8 cellular contexts compared by ENCODE assay signal in genomic region chr3:9933561-9934234, GRCh38. TPM values are rescaled to one million over a fixed set of nuclear protein-coding genes. Genes with fewer than 3 reads are reported as not detected.
DNase-seq lines count a peak whose midpoint lies in the region; ATAC-seq and TF ChIP-seq lines count a peak whose summit lies in the region.

CRELD1 (plus strand) TSS chr3:9933834; CDS start chr3:9934439, 605 bp downstream.

- H3K9me3 ChIP-seq in colonic mucosa = no peaks in the 10 kb centered on the region

- H3K36me3 ChIP-seq in colonic mucosa = no peaks in the 10 kb centered on the region

- H3K27ac ChIP-seq in colonic mucosa = peak within 1 kb of the TSS; percentile 95

- H3K4me3 ChIP-seq in colonic mucosa = peak within 1 kb of the TSS; percentile 84

- no peaks in the 10 kb centered on the region for H3K27me3 ChIP-seq in colonic mucosa

- H3K9ac ChIP-seq in colonic mucosa (ENCODE audit: low read depth in 2 of 2, low read length in 2 of 2) = peak within 1 kb of the TSS; percentile 94 to 95

- no peaks in the 10 kb centered on the region for H3K4me1 ChIP-seq in colonic mucosa

- no peak for TF ChIP-seq CTCF in colonic mucosa (IDR thresholded peaks at IDR 0.05)

- intact Hi-C loops in colonic mucosa (cut with DNase I) = no loop called here
- intact Hi-C loops in left colon (cut with DNase I, micrococcal nuclease) = no loop called here

- ATAC-seq in HG03378 (IDR thresholded peaks at IDR 0.05; ENCODE audit: unreplicated experiment) (peak; percentile 85), left colon (peak; percentile 90)

- peak; percentile 69 for TF ChIP-seq POLR2A in GM19099 (IDR thresholded peaks at IDR 0.05; ENCODE audit: extremely low read depth, insufficient read length, low read depth)

- DNase-seq in Ammon's horn (ENCODE audit: low spot score) (peak; percentile 98), NCI-H526 treated with DMSO at 0.1 percent for 48 hours (lab: John Stamatoyannopoulos, UW) (peak; percentile 94), colonic mucosa (peak; percentile 96), left colon (peak; percentile 96 to 97)
- DNase-seq in activated CD4-positive, alpha-beta T cell treated with anti-CD3 and anti-CD28 coated beads for 48 hours = peak; percentile 98
- peak; percentile 95 to 97 for DNase-seq in stimulated activated CD4-positive, alpha-beta T cell treated with anti-CD3 and anti-CD28 coated beads, Interleukin-1b, Interleukin-23, amount 100 ng/mL, for 4 hours (ENCODE audit: low read depth in 2 of 2)

RNA-seq across cellular contexts. Expression of gene CRELD1, which starts in this region (rescaled TPM):
- total RNA-seq in colonic mucosa (10 to 100 TPM; 23.3 to 40.4 TPM), left colon (10 to 100 TPM; 18.8 to 23.8 TPM)

Comparison
In these comparisons a context has a peak if more than half of its experiments do, and no peak if none do; other contexts are left out.
1. Peak in every context shown above with its lines: DNase-seq, ATAC-seq, H3K4me3 ChIP-seq and H3K27ac ChIP-seq.